In the genomic region with DNA sequence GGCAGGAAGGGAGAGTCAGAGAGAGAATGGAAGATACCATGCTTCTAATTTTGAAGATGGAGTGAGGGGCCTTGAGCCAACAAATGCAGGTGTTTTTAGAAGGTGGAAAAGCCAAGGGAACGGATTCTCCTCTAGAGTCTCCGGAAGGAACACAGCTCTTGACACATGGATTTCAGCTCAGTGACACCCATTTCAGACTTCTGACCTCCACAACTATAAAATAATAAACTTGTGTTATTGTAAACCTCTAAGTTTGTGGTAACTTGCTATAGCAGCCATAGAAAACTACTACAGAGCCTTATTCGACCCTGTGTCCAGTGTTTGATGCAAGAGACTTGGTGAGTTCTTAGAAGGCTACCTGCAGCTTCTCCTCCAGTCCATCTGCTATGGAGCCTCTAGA, we compare ENCODE assay signal across 8 cellular contexts. TPM values are rescaled to one million over a fixed set of nuclear protein-coding genes. Genes with fewer than 3 reads are reported as not detected.
"Had no signal": no experiment of that assay in that cellular context is flagged by ENCODE, and none has a peak within 500 bp of the region (broad histone marks: within the 10 kb centered on the region; RNA-seq: fewer than 3 reads in every experiment).

No MANE protein-coding gene starts in this region.

- H3K27ac Mint-ChIP-seq: GM23338, IgD-negative memory B cell had no signal

- H3K9me3 Mint-ChIP-seq: GM23338 had no signal

- H3K36me3 Mint-ChIP-seq: IgD-negative memory B cell had no signal

- H2AFZ ChIP-seq: GM23338 had no signal

- H3K4me3 ChIP-seq: GM23338 had no signal

- ATAC-seq: GM23338, HepG2 had no signal

- H3K4me1 Mint-ChIP-seq: IgD-negative memory B cell had no signal

- H3K27ac ChIP-seq: HL-60 had no signal

- H3K4me3 Mint-ChIP-seq: GM23338, H9, IgD-negative memory B cell had no signal

- H3K4me2 ChIP-seq: GM23338 had no signal

- DNase-seq: H9, HCEC 1CT had no signal

RNA-seq across cellular contexts. Expression of a gene that starts 7.8 kb away (rescaled TPM):
- total RNA-seq: GM23338, H1, H9, HepG2, HT1080 had no signal

RNA-seq across cellular contexts. Expression of a gene that starts 16.6 kb away (rescaled TPM):
- total RNA-seq: GM23338, H1, H9, HepG2, HT1080 had no signal

RNA-seq across cellular contexts. Expression of a gene that starts 22.9 kb away (rescaled TPM):
- total RNA-seq: GM23338, H1, H9, HepG2, HT1080 had no signal

RNA-seq across cellular contexts. Expression of a gene that starts 51.8 kb away (rescaled TPM):
- total RNA-seq: GM23338, H1, H9, HT1080 had no signal
